In genomic region chr16:52631711-52632110, GRCh38 we compare ENCODE assay signal across 8 cellular contexts.
"Had no signal": no experiment of that assay in that cellular context is flagged by ENCODE, and none has a peak within 500 bp of the region (broad histone marks: within the 10 kb centered on the region; RNA-seq: fewer than 3 reads in every experiment).

No MANE protein-coding gene starts in this region.

- H3K27ac ChIP-seq: KMS-11 had no signal

- ATAC-seq: GM23338 had no signal

- H3K9ac ChIP-seq: KMS-11 had no signal

- H3K4me2 ChIP-seq: GM23338, KMS-11 had no signal

- H2AFZ ChIP-seq: GM23338 had no signal

- FAIRE-seq: H1, H54, HTR-8/SVneo had no signal

- DNase-seq: H9, HCEC 1CT, KBM-7 had no signal

- H3K4me3 ChIP-seq: GM23338 had no signal
